ENCODE assay signal across 21 cellular contexts in genomic region chr14:104885031-104885972, GRCh38. TPM values are rescaled to one million over a fixed set of nuclear protein-coding genes. Genes with fewer than 3 reads are reported as not detected.
DNase-seq lines count a peak whose midpoint lies in the region; ATAC-seq and TF ChIP-seq lines count a peak whose summit lies in the region.
"Had no signal": no experiment of that assay in that cellular context is flagged by ENCODE, and none has a peak within 500 bp of the region (broad histone marks: within the 10 kb centered on the region; RNA-seq: fewer than 3 reads in every experiment).

No MANE protein-coding gene starts in this region.

- WGBS in heart left ventricle, 4 donors, result 88 to 97% (median 90%) methylated on average over 22 to 38 of the region's 38 CpGs

- TF ChIP-seq CTCF in heart left ventricle (IDR thresholded peaks at IDR 0.05) (no peak), omental fat pad (IDR thresholded peaks at IDR 0.05) (no peak)

- intact Hi-C loops in heart left ventricle (cut with DNase I), result no loop called here
- intact Hi-C loops in activated naive CD4-positive, alpha-beta T cell treated with anti-CD3 and anti-CD28 coated beads for 36 hours (cut with micrococcal nuclease), result no loop called here

- H3K4me2 ChIP-seq in Karpas-422 (ENCODE audit: low read depth, low read length, poor library complexity, severe bottlenecking), result no peak overlapping the region
- H3K4me2 ChIP-seq: neural progenitor cell had no signal

- H3K4me3 Mint-ChIP-seq in activated naive CD4-positive, alpha-beta T cell treated with anti-CD3 and anti-CD28 coated beads for 36 hours, result no peak overlapping the region
- H3K4me3 Mint-ChIP-seq: activated CD4-positive, alpha-beta memory T cell treated with anti-CD3 and anti-CD28 coated beads for 36 hours; CD4-positive, CD25-positive, alpha-beta regulatory T cell; neural progenitor cell had no signal

- H3K4me3 ChIP-seq in heart left ventricle, result no peak overlapping the region
- no peak overlapping the region for H3K4me3 ChIP-seq in Karpas-422 (ENCODE audit: low read length)
- H3K4me3 ChIP-seq: adrenal gland, lung, neural progenitor cell, Peyer's patch, SK-N-MC had no signal

- H3K27me3 Mint-ChIP-seq in activated naive CD4-positive, alpha-beta T cell treated with anti-CD3 and anti-CD28 coated beads for 36 hours (ENCODE audit: low read depth), result no peaks in the 10 kb centered on the region
- H3K27me3 Mint-ChIP-seq: activated CD4-positive, alpha-beta memory T cell treated with anti-CD3 and anti-CD28 coated beads for 36 hours; CD4-positive, CD25-positive, alpha-beta regulatory T cell had no signal

- no peak for ATAC-seq in heart left ventricle
- no peak for ATAC-seq in omental fat pad (ENCODE audit: low FRiP score)
- ATAC-seq in HG02798 (IDR thresholded peaks at IDR 0.05; ENCODE audit: poor library complexity, unreplicated experiment), result no peak

- no peak overlapping the region for H3K9ac ChIP-seq in Karpas-422 (ENCODE audit: low read length)
- H3K9ac ChIP-seq: neural progenitor cell had no signal

- H3K36me3 ChIP-seq in heart left ventricle, result peaks cover 0 to 50% (median 15%) of the 10 kb centered on the region in 9 donors
- no peaks in the 10 kb centered on the region for H3K36me3 ChIP-seq in Karpas-422 (ENCODE audit: insufficient read depth, low read length)
- H3K36me3 ChIP-seq: neural progenitor cell had no signal

- no peak overlapping the region for H2AFZ ChIP-seq in Karpas-422 (ENCODE audit: low read length)
- H2AFZ ChIP-seq: neural progenitor cell had no signal

- no peaks in the 10 kb centered on the region for H3K9me3 Mint-ChIP-seq in activated naive CD4-positive, alpha-beta T cell treated with anti-CD3 and anti-CD28 coated beads for 36 hours
- H3K9me3 Mint-ChIP-seq: activated CD4-positive, alpha-beta memory T cell treated with anti-CD3 and anti-CD28 coated beads for 36 hours; neural progenitor cell had no signal

- no peak overlapping the region for H3K27ac Mint-ChIP-seq in activated naive CD4-positive, alpha-beta T cell treated with anti-CD3 and anti-CD28 coated beads for 36 hours
- H3K27ac Mint-ChIP-seq: activated CD4-positive, alpha-beta memory T cell treated with anti-CD3 and anti-CD28 coated beads for 36 hours; CD4-positive, CD25-positive, alpha-beta regulatory T cell; neural progenitor cell had no signal

- H3K36me3 Mint-ChIP-seq in activated naive CD4-positive, alpha-beta T cell treated with anti-CD3 and anti-CD28 coated beads for 36 hours (ENCODE audit: low read depth), result no peaks in the 10 kb centered on the region
- H3K36me3 Mint-ChIP-seq: activated CD4-positive, alpha-beta memory T cell treated with anti-CD3 and anti-CD28 coated beads for 36 hours; CD4-positive, CD25-positive, alpha-beta regulatory T cell; neural progenitor cell had no signal

- CTCF ChIA-PET in activated naive CD4-positive, alpha-beta T cell treated with anti-CD3 and anti-CD28 coated beads for 36 hours (lab: Charles Lee), result no interaction called here

- TF ChIP-seq POLR2A in heart left ventricle (IDR thresholded peaks at IDR 0.05), result no peak

- H3K4me1 ChIP-seq in heart left ventricle (peaks cover 0 to 15% (median 0%) of the 10 kb centered on the region in 12 donors), Karpas-422 (ENCODE audit: low read length) (peaks cover 11% of the 10 kb centered on the region; the same call in 1 of the 2 replicates)
- H3K4me1 ChIP-seq: adrenal gland, Peyer's patch had no signal

- H3K9me3 ChIP-seq in heart left ventricle (no peaks in the 10 kb centered on the region), Karpas-422 (ENCODE audit: low read length) (no peaks in the 10 kb centered on the region)
- H3K9me3 ChIP-seq: adrenal gland, Peyer's patch had no signal

- H3K4me1 Mint-ChIP-seq in activated naive CD4-positive, alpha-beta T cell treated with anti-CD3 and anti-CD28 coated beads for 36 hours (ENCODE audit: low read depth), result no peaks in the 10 kb centered on the region
- H3K4me1 Mint-ChIP-seq: CD4-positive, CD25-positive, alpha-beta regulatory T cell; neural progenitor cell had no signal

- H3K27ac ChIP-seq in heart left ventricle (no peak overlapping the region), Karpas-422 (ENCODE audit: low read length) (no peak overlapping the region)
- H3K27ac ChIP-seq: adrenal gland, neural progenitor cell, Peyer's patch, SK-N-MC, VCaP had no signal

- no peaks in the 10 kb centered on the region for H3K27me3 ChIP-seq in heart left ventricle
- H3K27me3 ChIP-seq in Karpas-422 (ENCODE audit: low read length), result no peaks in the 10 kb centered on the region
- H3K27me3 ChIP-seq: adrenal gland, neural progenitor cell, Peyer's patch had no signal

- H3K9me2 ChIP-seq in Karpas-422 (replicated peaks; ENCODE audit: insufficient read depth, low read length), result no peaks in the 10 kb centered on the region

- DNase-seq in stimulated activated CD4-positive, alpha-beta T cell treated with anti-CD3 and anti-CD28 coated beads, Interleukin-4, amount 100 ng/mL, for 1 hour, result peak; percentile 1
- no peak for DNase-seq in stimulated activated CD4-positive, alpha-beta T cell treated with anti-CD3 and anti-CD28 coated beads, Interleukin-2, amount 100 ng/mL, for 48 hours
- peak in 3 of 5 donors; percentile 24 to 61 (median 24) for DNase-seq in heart left ventricle
- peak; percentile 4 for DNase-seq in omental fat pad (ENCODE audit: low spot score)
- no peak for DNase-seq in Karpas-422
- DNase-seq in activated naive CD4-positive, alpha-beta T cell treated with anti-CD3 and anti-CD28 coated beads for 36 hours, result no peak
- DNase-seq: activated CD4-positive, alpha-beta memory T cell treated with anti-CD3 and anti-CD28 coated beads for 36 hours; activated gamma-delta T cell; CD4-positive, CD25-positive, alpha-beta regulatory T cell; dermis blood vessel endothelial cell; GOT3; NCI-H1417 treated with DMSO at 0.1 percent for 48 hours; NCI-H526 had no signal

- H3K79me2 ChIP-seq in Karpas-422 (ENCODE audit: low read length), result no peaks in the 10 kb centered on the region

- peaks cover 14% of the 10 kb centered on the region; the same call in 1 of the 2 replicates for H4K20me1 ChIP-seq in Karpas-422 (ENCODE audit: insufficient read depth, low read depth, low read length)

RNA-seq across cellular contexts. Expression of gene CEP170B, which starts 20.2 kb away (rescaled TPM):
- 10 to 100 TPM in 8 of 9 donors, 1 to 10 TPM in 1; 9.1 to 21.9 (median 12.5) TPM for total RNA-seq in heart left ventricle
- 10 to 100 TPM in 1 of 2 donors, 1 to 10 TPM in 1; 7.5 to 17.9 TPM for polyA plus RNA-seq in heart left ventricle
- 10 to 100 TPM in 3 of 4 donors, 1 to 10 TPM in 1; 5.5 to 29.3 (median 13.0) TPM for total RNA-seq in omental fat pad
- 0.56 and 0.94 TPM in 2 replicates for total RNA-seq in Karpas-422 (2014; rRNA removed; shearing (Covaris generic); ENCODE audit: low replicate concordance)
- 1 to 10 TPM; 3.3 TPM for total RNA-seq in activated naive CD4-positive, alpha-beta T cell treated with anti-CD3 and anti-CD28 coated beads for 36 hours

RNA-seq across cellular contexts. Expression of gene PLD4, which starts 39.4 kb away (rescaled TPM):
- total RNA-seq in heart left ventricle (1 to 10 TPM in 1 of 9 donors, under 1 TPM in 4, not detected in 4; 0.25 to 1.5 (median 0.40) TPM), omental fat pad (under 1 TPM in 3 of 4 donors, not detected in 1; under 0.01 to 0.37 (median 0.16) TPM)
- under 1 TPM in 1 of 2 donors, not detected in 1; 0.12 TPM for polyA plus RNA-seq in heart left ventricle
- total RNA-seq in Karpas-422 (2014; rRNA removed; shearing (Covaris generic); ENCODE audit: low replicate concordance), result 146 and 265 TPM in 2 replicates
- total RNA-seq in activated naive CD4-positive, alpha-beta T cell treated with anti-CD3 and anti-CD28 coated beads for 36 hours, result not detected
- total RNA-seq: activated CD4-positive, alpha-beta memory T cell treated with anti-CD3 and anti-CD28 coated beads for 36 hours; bronchial epithelial cell; CD4-positive, CD25-positive, alpha-beta regulatory T cell had no signal

Comparison
In these comparisons a context has a peak if more than half of its experiments do, and no peak if none do; other contexts are left out.
1. DNase-seq: peak in stimulated activated CD4-positive, alpha-beta T cell treated with anti-CD3 and anti-CD28 coated beads, Interleukin-4, amount 100 ng/mL, for 1 hour (single experiment), heart left ventricle (3 of 5) and omental fat pad (single experiment); none in stimulated activated CD4-positive, alpha-beta T cell treated with anti-CD3 and anti-CD28 coated beads, Interleukin-2, amount 100 ng/mL, for 48 hours (0 of 2), Karpas-422 (single experiment) and activated naive CD4-positive, alpha-beta T cell treated with anti-CD3 and anti-CD28 coated beads for 36 hours (single experiment).
2. RNA of gene PLD4, which starts 39.4 kb away (total RNA-seq): 146 to 265 TPM in Karpas-422; 0.25 to 1.5 TPM in heart left ventricle, under 0.01 to 0.37 TPM in omental fat pad and not detected in activated naive CD4-positive, alpha-beta T cell treated with anti-CD3 and anti-CD28 coated beads for 36 hours; every median in the first group is over 10 times any median in the second.